ENCODE assay signal across 8 cellular contexts in the genomic region with DNA sequence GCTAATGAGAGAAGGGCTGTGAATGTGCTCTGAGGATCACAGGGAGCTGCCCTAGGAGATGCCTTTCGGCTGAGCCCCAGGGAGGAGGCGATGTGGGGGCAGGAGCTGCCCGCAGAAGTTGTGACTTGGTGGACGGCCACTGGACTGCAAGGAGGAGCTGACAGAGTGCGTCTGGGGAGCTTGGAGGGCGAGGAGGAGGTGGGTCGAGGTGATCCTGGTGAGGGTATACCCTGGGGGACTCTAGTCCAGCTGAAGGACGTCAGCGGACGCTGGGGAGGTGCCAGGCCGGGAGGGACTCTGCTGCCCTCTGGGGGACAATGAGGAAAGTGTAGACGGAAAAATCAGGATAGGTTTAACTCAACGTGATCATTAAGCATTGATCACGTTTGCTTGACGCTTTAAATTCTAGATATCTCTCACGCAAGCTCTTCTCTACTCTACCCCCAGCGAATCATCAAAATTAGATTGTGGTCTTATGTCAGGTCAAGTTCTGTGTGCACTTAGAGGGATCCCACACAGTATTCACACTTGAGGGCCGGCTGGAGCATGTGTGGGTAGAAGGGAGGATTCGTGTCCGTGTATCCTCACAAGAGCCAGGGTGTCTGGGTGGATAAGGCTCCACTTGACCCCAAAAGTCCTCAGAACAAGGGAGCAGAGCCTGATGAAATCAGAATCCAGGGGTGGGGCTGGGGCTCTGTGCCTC. TPM values are rescaled to one million over a fixed set of nuclear protein-coding genes. Genes with fewer than 3 reads are reported as not detected.
A peak's percentile ranks its signal among the peaks of the same experiment; 100 is the strongest.
DNase-seq lines count a peak whose midpoint lies in the region; ATAC-seq and TF ChIP-seq lines count a peak whose summit lies in the region.

No MANE protein-coding gene starts in this region.

- H3K4me3 ChIP-seq in liver (ENCODE audit: low read depth in 1 of 3, low read length in 3 of 3): no peak overlapping the region

- H3K36me3 ChIP-seq in liver (ENCODE audit: control insufficient read depth in 4 of 4, insufficient read depth in 3 of 4, low read depth in 1 of 4, low read length in 3 of 4): no peaks in the 10 kb centered on the region

- H3K4me1 Mint-ChIP-seq in activated CD4-positive, alpha-beta memory T cell treated with anti-CD3 and anti-CD28 coated beads, Interleukin-2, amount 10 ng/mL, durations not matched to agents 7 days and 5 days: no peaks in the 10 kb centered on the region
- no peaks in the 10 kb centered on the region for H3K4me1 Mint-ChIP-seq in T-helper 2 cell treated with Interferon-gamma antibody and Interleukin-4, amounts not matched to agents 5 μg/mL and 100 μg/mL, for 36 hours (ENCODE audit: low read depth)

- no peak for ATAC-seq in GM19452 (IDR thresholded peaks at IDR 0.05; ENCODE audit: unreplicated experiment)

- TF ChIP-seq RAD21 in liver (IDR thresholded peaks at IDR 0.05): peak in 1 of 2 donors; percentile 35

- no peaks in the 10 kb centered on the region for H3K36me3 Mint-ChIP-seq in activated CD4-positive, alpha-beta memory T cell treated with anti-CD3 and anti-CD28 coated beads, Interleukin-2, amount 10 ng/mL, durations not matched to agents 7 days and 5 days (ENCODE audit: low read depth)
- no peaks in the 10 kb centered on the region for H3K36me3 Mint-ChIP-seq in T-helper 2 cell treated with Interferon-gamma antibody and Interleukin-4, amounts not matched to agents 5 μg/mL and 100 μg/mL, for 36 hours (ENCODE audit: low read depth)

- H3K4me3 Mint-ChIP-seq in activated CD4-positive, alpha-beta memory T cell treated with anti-CD3 and anti-CD28 coated beads, Interleukin-2, amount 10 ng/mL, durations not matched to agents 7 days and 5 days: no peak overlapping the region
- H3K4me3 Mint-ChIP-seq in T-helper 2 cell treated with Interferon-gamma antibody and Interleukin-4, amounts not matched to agents 5 μg/mL and 100 μg/mL, for 36 hours: no peak overlapping the region

- in situ Hi-C loops in KBM-7 (cut with MboI; ENCODE audit: low pct_unique_long_range_greater_than_20kb, low sequenced_read_pairs): no loop called here

- TF ChIP-seq CTCF in liver (IDR thresholded peaks at IDR 0.05; ENCODE audit: low read depth, low read length, missing input control): peak; percentile 47

- no peak overlapping the region for H3K9ac ChIP-seq in liver (ENCODE audit: low read depth in 1 of 2, low read length in 2 of 2)

- POLR2A ChIA-PET in activated CD4-positive, alpha-beta memory T cell treated with anti-CD3 and anti-CD28 coated beads, Interleukin-2, amount 10 ng/mL, durations not matched to agents 7 days and 5 days (lab: Charles Lee): no interaction called here

- no peaks in the 10 kb centered on the region for H3K4me1 ChIP-seq in liver (ENCODE audit: control insufficient read depth in 4 of 4, insufficient read depth in 4 of 4, low read length in 3 of 4)

- DNase-seq in NCI-H1436 (lab: John Stamatoyannopoulos, UW) (peak; percentile 40), NCI-H1436 treated with DMSO at 0.1 percent for 48 hours (lab: John Stamatoyannopoulos, UW) (no peak), KBM-7 (peak; percentile 23), medulla oblongata (ENCODE audit: extremely low spot score) (no peak)
- DNase-seq in activated CD4-positive, alpha-beta memory T cell treated with anti-CD3 and anti-CD28 coated beads, Interleukin-2, amount 10 ng/mL, durations not matched to agents 7 days and 5 days: peak; percentile 31
- DNase-seq in T-helper 2 cell treated with Interferon-gamma antibody and Interleukin-4, amounts not matched to agents 5 μg/mL and 100 μg/mL, for 36 hours (ENCODE audit: low spot score): no peak

- H3K9me3 Mint-ChIP-seq in activated CD4-positive, alpha-beta memory T cell treated with anti-CD3 and anti-CD28 coated beads, Interleukin-2, amount 10 ng/mL, durations not matched to agents 7 days and 5 days: no peaks in the 10 kb centered on the region
- H3K9me3 Mint-ChIP-seq in T-helper 2 cell treated with Interferon-gamma antibody and Interleukin-4, amounts not matched to agents 5 μg/mL and 100 μg/mL, for 36 hours: peaks cover 7% of the 10 kb centered on the region

- no peak overlapping the region for H3K27ac Mint-ChIP-seq in activated CD4-positive, alpha-beta memory T cell treated with anti-CD3 and anti-CD28 coated beads, Interleukin-2, amount 10 ng/mL, durations not matched to agents 7 days and 5 days
- H3K27ac Mint-ChIP-seq in T-helper 2 cell treated with Interferon-gamma antibody and Interleukin-4, amounts not matched to agents 5 μg/mL and 100 μg/mL, for 36 hours: no peak overlapping the region

- WGBS in liver: 31% methylated on average over 20 of the region's 20 CpGs

- peaks cover 21% of the 10 kb centered on the region for H3K27me3 Mint-ChIP-seq in activated CD4-positive, alpha-beta memory T cell treated with anti-CD3 and anti-CD28 coated beads, Interleukin-2, amount 10 ng/mL, durations not matched to agents 7 days and 5 days
- peaks cover 11% of the 10 kb centered on the region for H3K27me3 Mint-ChIP-seq in T-helper 2 cell treated with Interferon-gamma antibody and Interleukin-4, amounts not matched to agents 5 μg/mL and 100 μg/mL, for 36 hours (ENCODE audit: low read depth)

- H3K9me3 ChIP-seq in liver (ENCODE audit: control insufficient read depth in 4 of 4, low read length in 3 of 4): no peaks in the 10 kb centered on the region

- no peak overlapping the region for H3K27ac ChIP-seq in liver (ENCODE audit: low read depth in 1 of 2, low read length in 2 of 2)

- CTCF ChIA-PET in activated CD4-positive, alpha-beta memory T cell treated with anti-CD3 and anti-CD28 coated beads, Interleukin-2, amount 10 ng/mL, durations not matched to agents 7 days and 5 days (lab: Charles Lee): interaction anchor here (0.8 to 2.8 kb wide), 5 partner anchors 10 to 360 kb away, joined by 3 to 21 read pairs (median 4); no protein-coding TSS in a partner anchor

- H3K27me3 ChIP-seq in liver (ENCODE audit: control insufficient read depth in 4 of 4, insufficient read depth in 4 of 4, low read length in 3 of 4): peaks cover 0 to 5% (median 2%) of the 10 kb centered on the region in 4 donors

TF ChIP-seq in liver, 16 proteins besides CTCF, POLR2A, EP300 and RAD21:
- no peak for TF ChIP-seq FOXA2 (IDR thresholded peaks at IDR 0.05)
- TF ChIP-seq, protein P1, sequence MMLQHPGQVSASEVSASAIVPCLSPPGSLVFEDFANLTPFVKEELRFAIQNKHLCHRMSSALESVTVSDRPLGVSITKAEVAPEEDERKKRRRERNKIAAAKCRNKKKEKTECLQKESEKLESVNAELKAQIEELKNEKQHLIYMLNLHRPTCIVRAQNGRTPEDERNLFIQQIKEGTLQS (IDR thresholded peaks at IDR 0.05): no peak
- TF ChIP-seq FOXA1 (IDR thresholded peaks at IDR 0.05): no peak
- no peak for TF ChIP-seq TAF1 (conservative IDR thresholded peaks at IDR 0.05)
- TF ChIP-seq YY1 (IDR thresholded peaks at IDR 0.05): no peak
- TF ChIP-seq, protein P2, sequence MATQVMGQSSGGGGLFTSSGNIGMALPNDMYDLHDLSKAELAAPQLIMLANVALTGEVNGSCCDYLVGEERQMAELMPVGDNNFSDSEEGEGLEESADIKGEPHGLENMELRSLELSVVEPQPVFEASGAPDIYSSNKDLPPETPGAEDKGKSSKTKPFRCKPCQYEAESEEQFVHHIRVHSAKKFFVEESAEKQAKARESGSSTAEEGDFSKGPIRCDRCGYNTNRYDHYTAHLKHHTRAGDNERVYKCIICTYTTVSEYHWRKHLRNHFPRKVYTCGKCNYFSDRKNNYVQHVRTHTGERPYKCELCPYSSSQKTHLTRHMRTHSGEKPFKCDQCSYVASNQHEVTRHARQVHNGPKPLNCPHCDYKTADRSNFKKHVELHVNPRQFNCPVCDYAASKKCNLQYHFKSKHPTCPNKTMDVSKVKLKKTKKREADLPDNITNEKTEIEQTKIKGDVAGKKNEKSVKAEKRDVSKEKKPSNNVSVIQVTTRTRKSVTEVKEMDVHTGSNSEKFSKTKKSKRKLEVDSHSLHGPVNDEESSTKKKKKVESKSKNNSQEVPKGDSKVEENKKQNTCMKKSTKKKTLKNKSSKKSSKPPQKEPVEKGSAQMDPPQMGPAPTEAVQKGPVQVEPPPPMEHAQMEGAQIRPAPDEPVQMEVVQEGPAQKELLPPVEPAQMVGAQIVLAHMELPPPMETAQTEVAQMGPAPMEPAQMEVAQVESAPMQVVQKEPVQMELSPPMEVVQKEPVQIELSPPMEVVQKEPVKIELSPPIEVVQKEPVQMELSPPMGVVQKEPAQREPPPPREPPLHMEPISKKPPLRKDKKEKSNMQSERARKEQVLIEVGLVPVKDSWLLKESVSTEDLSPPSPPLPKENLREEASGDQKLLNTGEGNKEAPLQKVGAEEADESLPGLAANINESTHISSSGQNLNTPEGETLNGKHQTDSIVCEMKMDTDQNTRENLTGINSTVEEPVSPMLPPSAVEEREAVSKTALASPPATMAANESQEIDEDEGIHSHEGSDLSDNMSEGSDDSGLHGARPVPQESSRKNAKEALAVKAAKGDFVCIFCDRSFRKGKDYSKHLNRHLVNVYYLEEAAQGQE (IDR thresholded peaks at IDR 0.05): no peak
- no peak for TF ChIP-seq SP1 (IDR thresholded peaks at IDR 0.05)
- TF ChIP-seq HNF4A (conservative IDR thresholded peaks at IDR 0.05): no peak
- TF ChIP-seq GABPA (IDR thresholded peaks at IDR 0.05 in 1 of 2, conservative IDR thresholded peaks at IDR 0.05 in 1 of 2): no peak
- TF ChIP-seq EGR1 (IDR thresholded peaks at IDR 0.05; ENCODE audit: low read depth in 2 of 2): no peak
- no peak for TF ChIP-seq HNF4G (IDR thresholded peaks at IDR 0.05)

RNA-seq across cellular contexts. Expression of a gene that starts 3.3 kb away (rescaled TPM):
- total RNA-seq in activated CD4-positive, alpha-beta memory T cell treated with anti-CD3 and anti-CD28 coated beads, Interleukin-2, amount 10 ng/mL, durations not matched to agents 7 days and 5 days: not detected
- not detected for total RNA-seq in liver
- polyA plus RNA-seq in liver: under 1 TPM in 1 of 2 donors, not detected in 1; 0.03 TPM

RNA-seq across cellular contexts. Expression of a gene that starts 17.0 kb away (rescaled TPM):
- not detected for total RNA-seq in activated CD4-positive, alpha-beta memory T cell treated with anti-CD3 and anti-CD28 coated beads, Interleukin-2, amount 10 ng/mL, durations not matched to agents 7 days and 5 days
- not detected for total RNA-seq in liver
- under 1 TPM in 1 of 2 donors, not detected in 1; 0.02 TPM for polyA plus RNA-seq in liver

Comparison
In these comparisons a context has a peak if more than half of its experiments do, and no peak if none do; other contexts are left out.
1. DNase-seq: peak in NCI-H1436 (single experiment), KBM-7 (single experiment) and activated CD4-positive, alpha-beta memory T cell treated with anti-CD3 and anti-CD28 coated beads, Interleukin-2, amount 10 ng/mL, durations not matched to agents 7 days and 5 days (single experiment); none in NCI-H1436 treated with DMSO at 0.1 percent for 48 hours (single experiment), medulla oblongata (single experiment) and T-helper 2 cell treated with Interferon-gamma antibody and Interleukin-4, amounts not matched to agents 5 μg/mL and 100 μg/mL, for 36 hours (single experiment).